In the genomic region with DNA sequence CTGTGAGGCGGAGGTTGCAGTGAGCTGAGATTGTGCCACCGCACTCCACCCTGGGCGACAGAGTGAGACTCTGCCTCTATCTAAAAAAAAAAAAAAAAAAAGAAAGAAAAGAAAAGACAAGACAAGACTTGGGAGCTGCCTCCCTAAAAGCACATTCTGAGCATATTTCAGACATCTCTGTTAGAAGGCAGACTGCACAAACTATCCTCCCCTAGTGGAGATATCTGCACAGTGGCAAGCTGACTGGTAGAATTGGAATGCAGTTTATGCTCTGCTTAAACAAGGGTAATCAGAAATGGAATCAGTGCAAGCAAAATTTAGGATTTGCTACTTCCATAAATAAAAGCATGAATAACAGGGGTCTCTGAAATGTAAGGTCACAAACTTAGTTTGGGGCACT, we compare ENCODE assay signal across 14 cellular contexts. TPM values are rescaled to one million over a fixed set of nuclear protein-coding genes. Genes with fewer than 3 reads are reported as not detected.
DNase-seq lines count a peak whose midpoint lies in the region; ATAC-seq and TF ChIP-seq lines count a peak whose summit lies in the region.
"Had no signal": no experiment of that assay in that cellular context is flagged by ENCODE, and none has a peak within 500 bp of the region (broad histone marks: within the 10 kb centered on the region; RNA-seq: fewer than 3 reads in every experiment).

No MANE protein-coding gene starts in this region.

- DNase-seq in AG10803 (ENCODE audit: low read depth) = peak; percentile 84
- no peak for DNase-seq in LNCaP clone FGC (ENCODE audit: low read depth)
- DNase-seq in cardiac fibroblast (ENCODE audit: low read depth in 2 of 2) = peak; percentile 63 to 70
- peak; percentile 17 for DNase-seq in kidney tubule cell (ENCODE audit: low spot score)
- DNase-seq in HT-29 (ENCODE audit: low spot score) = no peak
- DNase-seq in medulla oblongata (ENCODE audit: extremely low spot score) = no peak
- DNase-seq: activated CD8-positive, alpha-beta memory T cell treated with anti-CD3 and anti-CD28 coated beads, Interleukin-2, amount 50 U/mL, for 48 hours; CD8-positive, alpha-beta T cell; NCI-H524 treated with DMSO at 0.1 percent for 48 hours; SHP77 treated with DMSO at 0.1 percent for 48 hours; stimulated activated CD4-positive, alpha-beta T cell treated with anti-CD3 and anti-CD28 coated beads, Interleukin-4, amount 100 ng/mL, for 1 hour; stimulated activated naive CD4-positive, alpha-beta T cell had no signal

- H3K4me3 ChIP-seq in AG10803 (ENCODE audit: low read length) = no peak overlapping the region
- no peak overlapping the region for H3K4me3 ChIP-seq in LNCaP clone FGC (ENCODE audit: low read depth, low read length)
- H3K4me3 ChIP-seq in cardiac fibroblast (replicated peaks in 1 of 2; ENCODE audit: low read depth in 2 of 2, low read length in 2 of 2) = no peak overlapping the region

- peak; percentile 84 for TF ChIP-seq CTCF in AG10803 (conservative IDR thresholded peaks at IDR 0.05; ENCODE audit: low read length)
- TF ChIP-seq CTCF in LNCaP clone FGC (IDR thresholded peaks at IDR 0.05; ENCODE audit: control insufficient read depth, extremely low read depth, insufficient read depth) = peak; percentile 24
- peak; percentile 59 for TF ChIP-seq CTCF in cardiac fibroblast (IDR thresholded peaks at IDR 0.05; ENCODE audit: low read depth, low read length)

- ATAC-seq in esophagus mucosa (no peak), HG02571 (IDR thresholded peaks at IDR 0.05; ENCODE audit: unreplicated experiment) (no peak)
- ATAC-seq: CD8-positive, alpha-beta T cell had no signal

RNA-seq across cellular contexts. Expression of a gene that starts 31.8 kb away (rescaled TPM):
- total RNA-seq in HT-29 (2014; rRNA removed; shearing (Covaris generic)) = 0.13 TPM in 1 of 2 replicates, not detected in the other
- 7.2 TPM for total RNA-seq in esophagus mucosa

Comparison
In these comparisons a context has a peak if more than half of its experiments do, and no peak if none do; other contexts are left out.
1. DNase-seq: peak in AG10803 (single experiment), cardiac fibroblast (2 of 2) and kidney tubule cell (single experiment); none in LNCaP clone FGC (single experiment), HT-29 (single experiment) and medulla oblongata (single experiment).
2. CTCF ChIP-seq: peak in every context shown above with its lines; median percentile 84 in AG10803; 59 in cardiac fibroblast; 24 in LNCaP clone FGC.